21 cellular contexts compared by ENCODE assay signal in genomic region chr12:38201461-38202276, GRCh38.
"Had no signal": no experiment of that assay in that cellular context is flagged by ENCODE, and none has a peak within 500 bp of the region (broad histone marks: within the 10 kb centered on the region; RNA-seq: fewer than 3 reads in every experiment).

No MANE protein-coding gene starts in this region.

- H3K27me3 Mint-ChIP-seq: naive B cell had no signal

- H3K27ac Mint-ChIP-seq: immature natural killer cell, mesothelial cell of epicardium, naive B cell had no signal

- H3K27me3 ChIP-seq: dorsolateral prefrontal cortex, esophagus muscularis mucosa, foreskin keratinocyte, heart right ventricle had no signal

- H3K4me3 Mint-ChIP-seq: immature natural killer cell, mesothelial cell of epicardium had no signal

- H3K9me3 ChIP-seq: esophagus muscularis mucosa, left ventricle myocardium inferior, lower lobe of right lung had no signal

- H3K4me3 ChIP-seq: coronary artery, dorsolateral prefrontal cortex, esophagus muscularis mucosa, heart right ventricle, left ventricle myocardium inferior, lower lobe of right lung, mucosa of descending colon had no signal

- H3K4me1 ChIP-seq: esophagus muscularis mucosa, foreskin keratinocyte, heart right ventricle, left ventricle myocardium inferior, lower lobe of right lung had no signal

- H3K4me1 Mint-ChIP-seq: immature natural killer cell, mesothelial cell of epicardium, naive B cell had no signal

- DNase-seq: dermis blood vessel endothelial cell; dorsolateral prefrontal cortex; effector CD4-positive, alpha-beta T cell; effector memory CD4-positive, alpha-beta T cell; foreskin keratinocyte; glutamatergic neuron; head of caudate nucleus; heart right ventricle; hippocampal formation; immature natural killer cell; islet precursor cell; left colon; left ventricle myocardium inferior; lower lobe of right lung; mesenchymal stem cell; mucosa of descending colon; naive B cell had no signal

- ATAC-seq: foreskin keratinocyte, heart right ventricle, left colon, left lobe of liver, lower lobe of right lung, mucosa of descending colon had no signal

- H3K36me3 ChIP-seq: esophagus muscularis mucosa, heart right ventricle, left ventricle myocardium inferior, lower lobe of right lung had no signal

- H3K27ac ChIP-seq: coronary artery, dorsolateral prefrontal cortex, esophagus muscularis mucosa, foreskin keratinocyte, heart right ventricle, left ventricle myocardium inferior, lower lobe of right lung had no signal
